In the genomic region with DNA sequence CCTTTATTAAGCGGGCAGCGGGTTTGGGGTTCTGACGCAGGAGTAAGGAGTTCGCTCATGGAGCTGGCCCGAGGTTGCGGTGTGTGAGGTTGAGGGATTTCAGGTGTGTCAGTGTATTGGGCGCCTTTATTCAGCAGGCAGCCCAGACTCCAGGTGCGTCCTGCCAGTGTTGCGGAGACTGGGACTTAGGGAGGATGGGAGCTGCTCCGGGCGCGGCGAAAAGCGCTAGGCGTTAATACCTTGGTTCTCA, we compare ENCODE assay signal across 8 cellular contexts. TPM values are rescaled to one million over a fixed set of nuclear protein-coding genes. Genes with fewer than 3 reads are reported as not detected.
DNase-seq lines count a peak whose midpoint lies in the region; ATAC-seq and TF ChIP-seq lines count a peak whose summit lies in the region.
"Had no signal": no experiment of that assay in that cellular context is flagged by ENCODE, and none has a peak within 500 bp of the region (broad histone marks: within the 10 kb centered on the region; RNA-seq: fewer than 3 reads in every experiment).

No MANE protein-coding gene starts in this region.

- H3K79me2 ChIP-seq in H9 (ENCODE audit: insufficient read depth, low read length) = peaks cover 14% of the 10 kb centered on the region; the same call in 1 of the 2 replicates

- H4K20me1 ChIP-seq in H9 (ENCODE audit: control insufficient read depth, insufficient read depth, insufficient read length) = no peaks in the 10 kb centered on the region

- TF ChIP-seq CTCF in H9 (conservative IDR thresholded peaks at IDR 0.05) (no peak), foreskin keratinocyte (conservative IDR thresholded peaks at IDR 0.05) (no peak)

- no peak overlapping the region for H3K56ac ChIP-seq in H9 (ENCODE audit: insufficient read length, low read depth, low read length)

- ATAC-seq in T-helper 17 cell (peak; percentile 24), foreskin keratinocyte (no peak), sciatic nerve (no peak)

- no peak overlapping the region for H4K91ac ChIP-seq in H9 (ENCODE audit: insufficient read length, low read depth, low read length)

- no peak overlapping the region for H3K27ac ChIP-seq in H9 (ENCODE audit: insufficient read length, low read depth, low read length)
- H3K27ac ChIP-seq in foreskin keratinocyte = peak overlapping the region; percentile 92

- no peak overlapping the region for H4K8ac ChIP-seq in H9 (replicated peaks; ENCODE audit: insufficient read length, low read depth, low read length)

- H3K4me1 Mint-ChIP-seq in H9 = peaks cover 4 to 12% of the 10 kb centered on the region in 2 experiments
- peaks cover 33% of the 10 kb centered on the region for H3K4me1 Mint-ChIP-seq in T-helper 17 cell

- DNase-seq in H9 (no peak), T-helper 17 cell (no peak), foreskin keratinocyte (peak in 1 of 2 donors; percentile 24), pons (ENCODE audit: low spot score) (no peak), RKO (ENCODE audit: low spot score) (no peak), sciatic nerve (ENCODE audit: low spot score) (no peak)

- no peak overlapping the region for H2BK5ac ChIP-seq in H9 (ENCODE audit: insufficient read length, low read length)

- no peak overlapping the region for H2AFZ ChIP-seq in H9 (ENCODE audit: low read length)

- H3K27me3 Mint-ChIP-seq in H9 (ENCODE audit: low read depth) (peaks cover 9% of the 10 kb centered on the region), T-helper 17 cell (no peaks in the 10 kb centered on the region)

- H3K4ac ChIP-seq in H9 (ENCODE audit: low read depth, low read length) = no peak overlapping the region

- no peak overlapping the region for H2BK120ac ChIP-seq in H9 (ENCODE audit: low read depth, low read length, poor library complexity, severe bottlenecking)

- H2AK5ac ChIP-seq in H9 (ENCODE audit: insufficient read length, low read length) = no peak overlapping the region

- no peak overlapping the region for H3K18ac ChIP-seq in H9 (ENCODE audit: insufficient read length, low read depth, low read length)

- H3K23me2 ChIP-seq in H9 (ENCODE audit: insufficient read length, low read depth, low read length, poor library complexity, severe bottlenecking) = peaks cover 5% of the 10 kb centered on the region

- H3K9me3 Mint-ChIP-seq in H9 = peaks cover 5 to 6% of the 10 kb centered on the region in 2 experiments; a peak in 2 of 5 replicates

- intact Hi-C loops in sciatic nerve (cut with DNase I) = no loop called here

- H3K27me3 ChIP-seq in H9 (ENCODE audit: insufficient read depth, low read length) = no peaks in the 10 kb centered on the region
- H3K27me3 ChIP-seq in foreskin keratinocyte = no peaks in the 10 kb centered on the region
- H3K27me3 ChIP-seq in skeletal muscle satellite cell (ENCODE audit: control insufficient read depth, insufficient read depth, low read length) = no peaks in the 10 kb centered on the region

- H3K9me3 ChIP-seq in H9 (ENCODE audit: control insufficient read depth, low read depth, low read length) (no peaks in the 10 kb centered on the region), T-helper 17 cell (ENCODE audit: control insufficient read depth, low read length, poor library complexity, severe bottlenecking) (no peaks in the 10 kb centered on the region), skeletal muscle satellite cell (replicated peaks; ENCODE audit: low read length) (no peaks in the 10 kb centered on the region)

- no peak overlapping the region for H3T11ph ChIP-seq in H9 (ENCODE audit: low read length)

- H3K27ac Mint-ChIP-seq in H9 = peak overlapping the region; percentile 96 to 99 (median 99)
- H3K27ac Mint-ChIP-seq in T-helper 17 cell = peak overlapping the region; percentile 97

- no peak overlapping the region for H4K5ac ChIP-seq in H9 (ENCODE audit: insufficient read length, low read depth, low read length)

- no CpG with 5 or more reads among the region's 15 CpGs for WGBS in H9 (ENCODE audit: extremely low coverage, insufficient read length, low lambda C conversion rate)

- no peaks in the 10 kb centered on the region for H3K79me1 ChIP-seq in H9 (ENCODE audit: insufficient read depth, low read depth, low read length, poor library complexity, severe bottlenecking)

- no peaks in the 10 kb centered on the region for H3K4me1 ChIP-seq in H9 (ENCODE audit: insufficient read depth, low read length)
- no peaks in the 10 kb centered on the region for H3K4me1 ChIP-seq in foreskin keratinocyte
- H3K4me1 ChIP-seq in skeletal muscle satellite cell (ENCODE audit: control insufficient read depth, insufficient read depth, low read length) = peaks cover 29% of the 10 kb centered on the region

- H3K4me2 ChIP-seq in H9 (ENCODE audit: insufficient read depth, insufficient read length, low read length) (peak overlapping the region; percentile 54), skeletal muscle satellite cell (ENCODE audit: low read length) (peak overlapping the region; percentile 97)

- peak overlapping the region; percentile 81 for H3K4me3 ChIP-seq in skeletal muscle satellite cell (ENCODE audit: low read length)

- H2BK15ac ChIP-seq in H9 (ENCODE audit: low read depth, low read length) = no peak overlapping the region

- H3K36me3 Mint-ChIP-seq in H9 (ENCODE audit: insufficient read depth in 1 of 3, low read depth in 3 of 3) (peaks cover 31 to 52% (median 40%) of the 10 kb centered on the region in 3 experiments), T-helper 17 cell (ENCODE audit: low read depth) (no peaks in the 10 kb centered on the region)

- H3K23ac ChIP-seq in H9 (ENCODE audit: insufficient read length, low read depth, low read length) = no peak overlapping the region

- peaks cover 56% of the 10 kb centered on the region for H3K36me3 ChIP-seq in skeletal muscle satellite cell (ENCODE audit: insufficient read depth, low read length)

- peak overlapping the region; percentile 98 for H3K9ac ChIP-seq in H9 (ENCODE audit: extremely low read depth, insufficient read length, low read length)
- H3K9ac ChIP-seq in skeletal muscle satellite cell (ENCODE audit: low read depth, low read length) = peak overlapping the region; percentile 90

- H3K4me3 Mint-ChIP-seq in H9 (peak overlapping the region; percentile 98 to 100), T-helper 17 cell (peak overlapping the region; percentile 96)

- no peak overlapping the region for H2BK12ac ChIP-seq in H9 (ENCODE audit: insufficient read length, low read depth, low read length)

- no peak overlapping the region for H3K14ac ChIP-seq in H9 (ENCODE audit: insufficient read depth, low read length)

- H2BK20ac ChIP-seq in H9 (ENCODE audit: low read depth, low read length, poor library complexity, severe bottlenecking) = no peak overlapping the region

RNA-seq across cellular contexts. Expression of a gene that starts 0.8 kb away (rescaled TPM):
- 1,066 and 1,074 TPM in 2 replicates for total RNA-seq in H9 (2021)
- total RNA-seq in T-helper 17 cell = 1,000 to 10,000 TPM in 1 of 2 donors, 100 to 1,000 TPM in 1; 811 to 1,376 TPM
- total RNA-seq in foreskin keratinocyte = 1,346 and 1,361 TPM in 2 replicates
- 2,000 and 2,267 TPM in 2 replicates for polyA plus RNA-seq in foreskin keratinocyte
- 301 and 432 TPM in 2 replicates for total RNA-seq in skeletal muscle satellite cell (2012; rRNA removed)
- total RNA-seq in sciatic nerve = 601 TPM

RNA-seq across cellular contexts. Expression of a gene that starts 10.1 kb away (rescaled TPM):
- total RNA-seq in H9 (2021) = 8.0 and 9.3 TPM in 2 replicates
- 1 to 10 TPM; 1.4 to 3.1 TPM for total RNA-seq in T-helper 17 cell
- 4.6 and 5.9 TPM in 2 replicates for total RNA-seq in foreskin keratinocyte
- 7.4 and 8.8 TPM in 2 replicates for polyA plus RNA-seq in foreskin keratinocyte
- 3.3 and 7.4 TPM in 2 replicates for total RNA-seq in skeletal muscle satellite cell (2012; rRNA removed)
- total RNA-seq in sciatic nerve = 3.7 TPM

RNA-seq across cellular contexts. Expression of a gene that starts 10.6 kb away (rescaled TPM):
- total RNA-seq in H9 (2021) (23.4 and 23.8 TPM in 2 replicates), T-helper 17 cell (10 to 100 TPM; 26.9 to 27.9 TPM), foreskin keratinocyte (89.2 and 94.0 TPM in 2 replicates), sciatic nerve (35.9 TPM)
- 142 and 152 TPM in 2 replicates for polyA plus RNA-seq in foreskin keratinocyte
- 43.9 and 52.6 TPM in 2 replicates for total RNA-seq in skeletal muscle satellite cell (2012; rRNA removed)

RNA-seq across cellular contexts. Expression of a gene that starts 29.1 kb away (rescaled TPM):
- 108 and 113 TPM in 2 replicates for total RNA-seq in H9 (2021)
- 10 to 100 TPM; 61.0 to 65.2 TPM for total RNA-seq in T-helper 17 cell
- 64.2 and 69.6 TPM in 2 replicates for total RNA-seq in foreskin keratinocyte
- 55.6 and 67.1 TPM in 2 replicates for polyA plus RNA-seq in foreskin keratinocyte
- total RNA-seq in skeletal muscle satellite cell (2012; rRNA removed) = 98.5 and 121 TPM in 2 replicates
- total RNA-seq in sciatic nerve = 48.8 TPM

RNA-seq across cellular contexts. Expression of a gene that starts 29.6 kb away (rescaled TPM):
- total RNA-seq in H9 (2021) (not detected in 2 replicates), T-helper 17 cell (not detected), foreskin keratinocyte (not detected in 2 replicates), sciatic nerve (not detected)
- polyA plus RNA-seq in foreskin keratinocyte = not detected in 2 replicates
- not detected in 2 replicates for total RNA-seq in skeletal muscle satellite cell (2012; rRNA removed)
- total RNA-seq: RPMI7951 had no signal
